ENCODE assay signal across 8 cellular contexts in the genomic region with DNA sequence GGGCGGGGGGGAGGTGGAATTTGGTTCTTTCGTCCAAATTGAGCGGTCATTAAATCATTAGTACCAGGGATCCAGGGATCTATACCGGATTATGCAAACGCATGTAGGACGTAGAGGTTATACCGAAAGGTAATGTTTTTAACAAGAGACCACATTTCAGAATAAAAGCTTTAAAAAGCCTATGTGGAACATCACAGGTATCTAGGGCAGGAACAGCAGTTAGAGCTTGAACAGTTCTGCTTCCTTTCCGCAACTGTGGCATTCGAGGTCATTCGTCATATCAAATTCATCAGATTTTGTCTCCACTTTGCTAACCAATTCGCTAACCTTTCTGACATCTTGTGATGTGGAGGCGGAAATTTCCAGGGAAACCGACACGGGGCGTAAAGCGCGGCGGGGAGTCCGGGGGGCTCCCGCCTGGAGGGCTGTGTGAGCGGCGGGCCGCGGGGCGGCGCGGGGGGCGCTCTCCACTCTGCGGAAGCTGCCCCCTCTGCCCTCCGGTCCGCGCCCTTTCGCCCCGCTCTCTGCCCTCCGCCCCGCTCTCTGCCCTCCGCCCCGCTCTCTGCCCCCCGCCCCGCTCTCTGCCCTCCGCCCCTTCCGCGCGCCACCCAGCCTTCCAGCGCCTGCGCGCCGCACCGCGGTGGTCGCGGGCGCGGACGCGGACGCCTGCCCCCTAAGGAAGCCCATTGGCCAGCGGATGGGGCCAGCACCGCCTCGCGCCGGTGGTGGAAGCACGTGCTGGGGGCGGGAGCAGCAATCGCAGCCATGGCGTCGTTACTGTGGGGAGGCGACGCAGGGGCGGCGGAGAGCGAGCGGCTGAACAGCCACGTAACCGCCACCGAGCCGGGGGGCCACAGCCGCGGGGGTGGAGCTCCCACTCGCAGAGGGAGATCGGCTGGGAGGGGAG. TPM values are rescaled to one million over a fixed set of nuclear protein-coding genes. Genes with fewer than 3 reads are reported as not detected.
DNase-seq lines count a peak whose midpoint lies in the region; ATAC-seq and TF ChIP-seq lines count a peak whose summit lies in the region.

TSS of gene DDX25 (plus strand) at position 756 of the 907 bp plus-strand sequence. CDS start at position 766, 10 bp downstream.

- H3K56ac ChIP-seq in H9 (ENCODE audit: insufficient read length, low read depth, low read length) = no peak within 1 kb of the TSS

- ATAC-seq in central memory CD8-positive, alpha-beta T cell (replicated peaks; ENCODE audit: extremely low read depth, poor library complexity, severe bottlenecking) = peak; percentile 25
- ATAC-seq in GM21360 (IDR thresholded peaks at IDR 0.05; ENCODE audit: unreplicated experiment) (no peak), GM21390 (IDR thresholded peaks at IDR 0.05; ENCODE audit: unreplicated experiment) (no peak)

- H3K18ac ChIP-seq in H9 (ENCODE audit: insufficient read length, low read depth, low read length) = peak within 1 kb of the TSS; percentile 56

- H3K36me3 ChIP-seq in OCI-LY3 (replicated peaks; ENCODE audit: low read depth, low read length) (peaks cover 19% of the 10 kb centered on the region), liver (ENCODE audit: control insufficient read depth in 4 of 4, insufficient read depth in 3 of 4, low read depth in 1 of 4, low read length in 3 of 4) (peaks cover 0 to 11% (median 6%) of the 10 kb centered on the region in 4 donors), stomach (peaks cover 0 to 15% (median 15%) of the 10 kb centered on the region in 4 donors)

- H3K27me3 Mint-ChIP-seq in H9 (ENCODE audit: low read depth) = peaks cover 33% of the 10 kb centered on the region
- H3K27me3 Mint-ChIP-seq in central memory CD8-positive, alpha-beta T cell = peaks cover 32% of the 10 kb centered on the region

- no peak for TF ChIP-seq POLR2A in stomach (IDR thresholded peaks at IDR 0.05)

- peaks cover 11% of the 10 kb centered on the region for H3K23me2 ChIP-seq in H9 (ENCODE audit: insufficient read length, low read depth, low read length, poor library complexity, severe bottlenecking)

- no peaks in the 10 kb centered on the region; the same call in 1 of the 2 replicates for H3K79me2 ChIP-seq in H9 (ENCODE audit: insufficient read depth, low read length)
- H3K79me2 ChIP-seq in OCI-LY3 (ENCODE audit: low read length) = peaks cover 29% of the 10 kb centered on the region

- H3K27ac ChIP-seq in H9 (ENCODE audit: insufficient read length, low read depth, low read length) (no peak within 1 kb of the TSS), OCI-LY3 (ENCODE audit: low read length) (no peak within 1 kb of the TSS), liver (ENCODE audit: low read depth in 1 of 2, low read length in 2 of 2) (peak within 1 kb of the TSS in 1 of 2 donors; percentile 98), stomach (peak within 1 kb of the TSS in 1 of 5 donors; percentile 88)

- no peak within 1 kb of the TSS for H4K91ac ChIP-seq in H9 (ENCODE audit: insufficient read length, low read depth, low read length)

- H4K5ac ChIP-seq in H9 (ENCODE audit: insufficient read length, low read depth, low read length) = no peak within 1 kb of the TSS

- H3K27ac Mint-ChIP-seq in H9 = peak within 1 kb of the TSS in 1 of 3 experiments; percentile 50; a peak in 2 of 7 replicates
- H3K27ac Mint-ChIP-seq in central memory CD8-positive, alpha-beta T cell (ENCODE audit: low read depth) = peak within 1 kb of the TSS; percentile 86

- peaks cover 0 to 6% of the 10 kb centered on the region in 2 experiments; a peak in 1 of 5 replicates for H3K9me3 Mint-ChIP-seq in H9
- H3K9me3 Mint-ChIP-seq in central memory CD8-positive, alpha-beta T cell = no peaks in the 10 kb centered on the region

- no peak within 1 kb of the TSS for H3T11ph ChIP-seq in H9 (ENCODE audit: low read length)

- no peak within 1 kb of the TSS for H2AK5ac ChIP-seq in H9 (ENCODE audit: insufficient read length, low read length)

- H4K20me1 ChIP-seq in H9 (ENCODE audit: control insufficient read depth, insufficient read depth, insufficient read length) (no peaks in the 10 kb centered on the region), OCI-LY3 (ENCODE audit: insufficient read depth, low read length) (no peaks in the 10 kb centered on the region)

- intact Hi-C loops in stomach (cut with DNase I; ENCODE audit: low total_unique reads) = no loop called here

- peak within 1 kb of the TSS; percentile 96 for H3K4me3 ChIP-seq in OCI-LY3 (ENCODE audit: low read length)
- peak within 1 kb of the TSS in 2 of 3 donors; percentile 74 to 98 for H3K4me3 ChIP-seq in liver (ENCODE audit: low read depth in 1 of 3, low read length in 3 of 3)
- H3K4me3 ChIP-seq in stomach = peak within 1 kb of the TSS; percentile 53 to 63 (median 58)

- H3K4me1 Mint-ChIP-seq in H9 = peaks cover 10 to 16% of the 10 kb centered on the region in 2 experiments
- H3K4me1 Mint-ChIP-seq in central memory CD8-positive, alpha-beta T cell = peaks cover 24% of the 10 kb centered on the region

- peak within 1 kb of the TSS; percentile 80; the same call in 1 of the 2 replicates for H3K14ac ChIP-seq in H9 (ENCODE audit: insufficient read depth, low read length)

- H3K4ac ChIP-seq in H9 (ENCODE audit: low read depth, low read length) = no peak within 1 kb of the TSS

- H2BK20ac ChIP-seq in H9 (ENCODE audit: low read depth, low read length, poor library complexity, severe bottlenecking) = no peak within 1 kb of the TSS

- H2BK15ac ChIP-seq in H9 (ENCODE audit: low read depth, low read length) = no peak within 1 kb of the TSS

- DNase-seq in H9 (peak; percentile 80), stomach (no peak), SW 1271 (lab: John Stamatoyannopoulos, UW) (no peak)
- no peak for DNase-seq in central memory CD8-positive, alpha-beta T cell (ENCODE audit: low spot score in 2 of 2)

- H3K79me1 ChIP-seq in H9 (ENCODE audit: insufficient read depth, low read depth, low read length, poor library complexity, severe bottlenecking) = no peaks in the 10 kb centered on the region

- WGBS in H9 (ENCODE audit: extremely low coverage, insufficient read length, low lambda C conversion rate) = no CpG with 5 or more reads among the region's 81 CpGs
- WGBS in liver = 11% methylated on average over 81 of the region's 81 CpGs
- 3 to 8% (median 4%) methylated on average over 43 to 80 of the region's 81 CpGs for WGBS in stomach, 5 donors

- no peak within 1 kb of the TSS for H2BK12ac ChIP-seq in H9 (ENCODE audit: insufficient read length, low read depth, low read length)

- H2BK5ac ChIP-seq in H9 (ENCODE audit: insufficient read length, low read length) = no peak within 1 kb of the TSS

- H3K9ac ChIP-seq in H9 (ENCODE audit: extremely low read depth, insufficient read length, low read length) (no peak within 1 kb of the TSS), OCI-LY3 (ENCODE audit: low read length) (no peak within 1 kb of the TSS), liver (ENCODE audit: low read depth in 1 of 2, low read length in 2 of 2) (peak within 1 kb of the TSS in 1 of 2 donors; percentile 11)

- H3K36me3 Mint-ChIP-seq in H9 (ENCODE audit: insufficient read depth in 1 of 3, low read depth in 3 of 3) = peaks cover 12 to 28% (median 22%) of the 10 kb centered on the region in 3 experiments
- H3K36me3 Mint-ChIP-seq in central memory CD8-positive, alpha-beta T cell (ENCODE audit: insufficient read depth) = peaks cover 15% of the 10 kb centered on the region

- no peak for TF ChIP-seq EP300 in stomach (IDR thresholded peaks at IDR 0.05)

- TF ChIP-seq CTCF in H9 (conservative IDR thresholded peaks at IDR 0.05) (no peak), OCI-LY3 (IDR thresholded peaks at IDR 0.05; ENCODE audit: low read depth, low read length) (no peak), liver (IDR thresholded peaks at IDR 0.05; ENCODE audit: low read depth, low read length, missing input control) (no peak), stomach (IDR thresholded peaks at IDR 0.05) (no peak)

- no peak within 1 kb of the TSS for H2BK120ac ChIP-seq in H9 (ENCODE audit: low read depth, low read length, poor library complexity, severe bottlenecking)

- TF ChIP-seq RAD21 in liver (IDR thresholded peaks at IDR 0.05) = no peak

- no peaks in the 10 kb centered on the region for H3K9me3 ChIP-seq in H9 (ENCODE audit: control insufficient read depth, low read depth, low read length)
- no peaks in the 10 kb centered on the region for H3K9me3 ChIP-seq in OCI-LY3 (ENCODE audit: insufficient read depth, low read length)
- no peaks in the 10 kb centered on the region for H3K9me3 ChIP-seq in liver (ENCODE audit: control insufficient read depth in 4 of 4, low read length in 3 of 4)
- no peaks in the 10 kb centered on the region for H3K9me3 ChIP-seq in stomach

- H3K27me3 ChIP-seq in H9 (ENCODE audit: insufficient read depth, low read length) = peaks cover 9% of the 10 kb centered on the region; the same call in 1 of the 2 replicates
- 0 out of 2 replicates have a peak, but pooled peaks cover 9% of the 10 kb centered on the region for H3K27me3 ChIP-seq in OCI-LY3 (ENCODE audit: low read depth, low read length)
- H3K27me3 ChIP-seq in liver (ENCODE audit: control insufficient read depth in 4 of 4, insufficient read depth in 4 of 4, low read length in 3 of 4) = no peaks in the 10 kb centered on the region
- H3K27me3 ChIP-seq in stomach = peaks cover 0 to 37% (median 24%) of the 10 kb centered on the region in 3 donors

- H3K4me2 ChIP-seq in H9 (ENCODE audit: insufficient read depth, insufficient read length, low read length) = peak within 1 kb of the TSS; percentile 83
- peak within 1 kb of the TSS; percentile 69 for H3K4me2 ChIP-seq in OCI-LY3 (ENCODE audit: low read length)

- no peak within 1 kb of the TSS for H3K23ac ChIP-seq in H9 (ENCODE audit: insufficient read length, low read depth, low read length)

- no peak within 1 kb of the TSS for H2AFZ ChIP-seq in H9 (ENCODE audit: low read length)
- 0 out of 2 replicates have a peak within 1 kb of the TSS, but pooled peaks have one; percentile 16 for H2AFZ ChIP-seq in OCI-LY3 (ENCODE audit: low read depth, low read length)

- H4K8ac ChIP-seq in H9 (replicated peaks; ENCODE audit: insufficient read length, low read depth, low read length) = no peak within 1 kb of the TSS

- peak within 1 kb of the TSS; percentile 91 to 97 for H3K4me3 Mint-ChIP-seq in H9
- peak within 1 kb of the TSS; percentile 94 for H3K4me3 Mint-ChIP-seq in central memory CD8-positive, alpha-beta T cell

- H3K4me1 ChIP-seq in H9 (ENCODE audit: insufficient read depth, low read length) (no peaks in the 10 kb centered on the region; the same call in none of the 2 replicates), OCI-LY3 (ENCODE audit: low read length) (peaks cover 4% of the 10 kb centered on the region), liver (ENCODE audit: control insufficient read depth in 4 of 4, insufficient read depth in 4 of 4, low read length in 3 of 4) (peaks cover 7 to 23% (median 12%) of the 10 kb centered on the region in 4 donors), stomach (peaks cover 20 to 32% (median 26%) of the 10 kb centered on the region in 4 donors)

TF ChIP-seq in liver, 16 proteins besides CTCF, POLR2A, EP300 and RAD21 (continues in another document):
- TF ChIP-seq HNF4G (IDR thresholded peaks at IDR 0.05) (no peak), HNF4A (conservative IDR thresholded peaks at IDR 0.05) (no peak)

RNA-seq across cellular contexts. Expression of gene DDX25, which starts in this region (rescaled TPM):
- total RNA-seq in H9 (2021) (6.9 and 7.4 TPM in 2 replicates), liver (under 1 TPM; 0.33 to 0.79 TPM), stomach (1 to 10 TPM in 1 of 5 donors, under 1 TPM in 2, not detected in 2; under 0.01 to 1.0 (median 0.92) TPM)
- polyA plus RNA-seq in liver (under 1 TPM; 0.07 to 0.28 TPM), stomach (under 1 TPM in 2 of 3 donors, not detected in 1; 0.25 to 0.30 TPM)
